In genomic region chr15:82300326-82300725, GRCh38 we compare ENCODE assay signal across 10 cellular contexts. TPM values are rescaled to one million over a fixed set of nuclear protein-coding genes. Genes with fewer than 3 reads are reported as not detected.
DNase-seq lines count a peak whose midpoint lies in the region; ATAC-seq, FAIRE-seq and TF ChIP-seq lines count a peak whose summit lies in the region.
"Not testable (repeated sequence)": the region's sequence is repeated elsewhere in the genome, so short reads cannot be mapped to it uniquely, and the experiment has no call there.
"Had no signal": no experiment of that assay in that cellular context is flagged by ENCODE, and none has a peak within 500 bp of the region (broad histone marks: within the 10 kb centered on the region; RNA-seq: fewer than 3 reads in every experiment).

No MANE protein-coding gene starts in this region.

- not testable (repeated sequence) for H3K56ac ChIP-seq in IMR-90 (ENCODE audit: extremely low read depth, insufficient read depth, low read length)

- not testable (repeated sequence) for H2BK120ac ChIP-seq in IMR-90 (ENCODE audit: low read depth, low read length)

- not testable (repeated sequence) for H3K9me3 ChIP-seq in A549; IMR-90 (ENCODE audit: control insufficient read depth, insufficient read depth, low read length); RWPE2 (ENCODE audit: severe bottlenecking); lung (ENCODE audit: control insufficient read depth in 2 of 2, insufficient read depth in 1 of 2, low read length in 1 of 2); gastrocnemius medialis

- not testable (repeated sequence) for H3K27ac ChIP-seq in A549; IMR-90 (ENCODE audit: insufficient read depth, low read length); RWPE2 (ENCODE audit: poor library complexity, severe bottlenecking)
- peak overlapping the region in 1 of 2 donors; percentile 71 for H3K27ac ChIP-seq in lung (ENCODE audit: low read depth in 1 of 2, low read length in 1 of 2)
- H3K27ac ChIP-seq in gastrocnemius medialis: peak overlapping the region in 1 of 4 donors; percentile 42

- H3K4ac ChIP-seq in IMR-90 (ENCODE audit: low read depth, low read length): not testable (repeated sequence)

- H3K14ac ChIP-seq in IMR-90 (replicated peaks; ENCODE audit: low read depth, low read length): not testable (repeated sequence)

- peak overlapping the region; percentile 29 for H3K4me3 Mint-ChIP-seq in MCF 10A (ENCODE audit: unreplicated experiment)

- not testable (repeated sequence) for TF ChIP-seq RAD21 in A549 (conservative IDR thresholded peaks at IDR 0.05 in 1 of 2, IDR thresholded peaks at IDR 0.05 in 1 of 2); IMR-90 (IDR thresholded peaks at IDR 0.05; ENCODE audit: low read length)

- intact Hi-C loops in IMR-90 (cut with micrococcal nuclease); MCF 10A (cut with micrococcal nuclease); left cardiac atrium (cut with DNase I); gastrocnemius medialis (cut with DNase I; ENCODE audit: low total_unique reads): not testable (repeated sequence)

- POLR2A ChIA-PET in A549 (lab: Yijun Ruan, JAX); IMR-90 (lab: Charles Lee; ENCODE audit: unreplicated experiment); MCF 10A (lab: Yijun Ruan, JAX): not testable (repeated sequence)

- H3K27me3 ChIP-seq in IMR-90 (ENCODE audit: control insufficient read depth, insufficient read depth, low read length): peaks cover 16% of the 10 kb centered on the region
- not testable (repeated sequence) for H3K27me3 ChIP-seq in RWPE2 (ENCODE audit: insufficient read depth, poor library complexity, severe bottlenecking); lung (ENCODE audit: control insufficient read depth, insufficient read depth); gastrocnemius medialis

- TF ChIP-seq EP300 in A549 (IDR thresholded peaks at IDR 0.05): not testable (repeated sequence)

- not testable (repeated sequence) for H2AFZ ChIP-seq in IMR-90 (replicated peaks; ENCODE audit: low read length, poor library complexity)

- not testable (repeated sequence) for FAIRE-seq in A549 (lab: Jason Lieb, UNC)

- not testable (repeated sequence) for H4K8ac ChIP-seq in IMR-90 (ENCODE audit: low read depth in 2 of 2, low read length in 2 of 2)

- H3K18ac ChIP-seq in IMR-90 (ENCODE audit: low read depth, low read length): not testable (repeated sequence)

- H4K91ac ChIP-seq in IMR-90 (ENCODE audit: insufficient read depth, low read depth, low read length): not testable (repeated sequence)

- H3K4me2 ChIP-seq in A549; IMR-90 (ENCODE audit: low read depth, low read length): not testable (repeated sequence)

- not testable (repeated sequence) for H3K36me3 Mint-ChIP-seq in MCF 10A (ENCODE audit: insufficient read depth, unreplicated experiment)

- not testable (repeated sequence) for H4K5ac ChIP-seq in IMR-90 (ENCODE audit: low read depth, low read length)

- not testable (repeated sequence) for TF ChIP-seq POLR2A in A549 (IDR thresholded peaks at IDR 0.05; ENCODE audit: low read length); IMR-90 (IDR thresholded peaks at IDR 0.05; ENCODE audit: low read depth, low read length); gastrocnemius medialis (IDR thresholded peaks at IDR 0.05)

- ATAC-seq in A549: peak; percentile 19 to 39; a peak in 4 of 6 replicates
- ATAC-seq in IMR-90 (ENCODE audit: low read depth): peak; percentile 79
- peak; percentile 75 for ATAC-seq in RWPE2 (ENCODE audit: low read depth)
- ATAC-seq in left cardiac atrium: peak; percentile 77 to 90
- not testable (repeated sequence) for ATAC-seq in lung (ENCODE audit: insufficient read depth, low FRiP score)
- ATAC-seq in gastrocnemius medialis: peak; percentile 33 to 79

- H3K27me3 Mint-ChIP-seq in MCF 10A (ENCODE audit: insufficient read depth, unreplicated experiment): not testable (repeated sequence)

- not testable (repeated sequence) for TF ChIP-seq CTCF in A549 (IDR thresholded peaks at IDR 0.05); IMR-90 (conservative IDR thresholded peaks at IDR 0.05; ENCODE audit: low read depth, low read length); RWPE2 (IDR thresholded peaks at IDR 0.05; ENCODE audit: poor library complexity, severe bottlenecking); MCF 10A (IDR thresholded peaks at IDR 0.05; ENCODE audit: unreplicated experiment); fibroblast of the aortic adventitia (IDR thresholded peaks at IDR 0.05; ENCODE audit: insufficient read depth, low read length); lung (IDR thresholded peaks at IDR 0.05; ENCODE audit: control extremely low read depth, extremely low read depth); gastrocnemius medialis (IDR thresholded peaks at IDR 0.05 in 4 of 5, conservative IDR thresholded peaks at IDR 0.05 in 1 of 5)

- not testable (repeated sequence) for H2BK20ac ChIP-seq in IMR-90 (ENCODE audit: low read depth, low read length)

- not testable (repeated sequence) for H3K9me3 Mint-ChIP-seq in MCF 10A (ENCODE audit: unreplicated experiment)

- peaks cover 15% of the 10 kb centered on the region for H3K4me1 Mint-ChIP-seq in MCF 10A (ENCODE audit: insufficient read depth, unreplicated experiment)

- H3K36me3 ChIP-seq in IMR-90 (ENCODE audit: control insufficient read depth, insufficient read depth, low read length); RWPE2 (ENCODE audit: low read depth); lung (ENCODE audit: control insufficient read depth in 2 of 2, insufficient read depth in 2 of 2, low read length in 2 of 2); gastrocnemius medialis: not testable (repeated sequence)

- H3K9me1 ChIP-seq in IMR-90 (ENCODE audit: insufficient read depth, low read length): not testable (repeated sequence)

- not testable (repeated sequence) for H2AK5ac ChIP-seq in IMR-90 (ENCODE audit: low read depth, low read length)

- 44% methylated on average over 6 of the region's 6 CpGs for WGBS in A549 (ENCODE audit: missing lambda C conversion rate)
- no CpG with 5 or more reads among the region's 6 CpGs for WGBS in IMR-90 (ENCODE audit: extremely low coverage in 2 of 2, insufficient read length in 1 of 2), 2 experiments
- WGBS in lung, 2 donors: 76 to 82% methylated on average over 6 of the region's 6 CpGs

- not testable (repeated sequence) for H3K79me1 ChIP-seq in IMR-90 (ENCODE audit: low read depth in 1 of 2, low read length in 2 of 2)

- H2BK15ac ChIP-seq in IMR-90 (ENCODE audit: low read depth, low read length): not testable (repeated sequence)

- dilution Hi-C loops in IMR-90 (cut with HindIII; ENCODE audit: low sequenced_read_pairs, unreplicated experiment): not testable (repeated sequence)

- not testable (repeated sequence) for BruUV-seq in IMR-90 (replicated peaks; lab: Mats Ljungman, UMichigan); MCF 10A (replicated peaks; lab: Mats Ljungman, UMichigan)

- not testable (repeated sequence) for H3K4me1 ChIP-seq in A549; IMR-90 (ENCODE audit: control insufficient read depth, insufficient read depth, low read length); RWPE2 (ENCODE audit: insufficient read depth, poor library complexity, severe bottlenecking); lung (ENCODE audit: control insufficient read depth in 2 of 2, insufficient read depth in 2 of 2, low read length in 2 of 2); gastrocnemius medialis

- not testable (repeated sequence) for H3K4me3 ChIP-seq in A549; IMR-90 (ENCODE audit: insufficient read depth, low read depth, low read length); RWPE2 (ENCODE audit: severe bottlenecking); fibroblast of the aortic adventitia (ENCODE audit: low read depth, low read length); lung; gastrocnemius medialis

- H3K9ac ChIP-seq in IMR-90 (ENCODE audit: low read depth, low read length): not testable (repeated sequence)

- not testable (repeated sequence) for DNase-seq in A549 (ENCODE audit: low read depth in 1 of 2, low spot score in 1 of 2); IMR-90; RWPE2 (ENCODE audit: low spot score); MCF 10A (ENCODE audit: unreplicated experiment); gastrocnemius medialis
- DNase-seq in fibroblast of the aortic adventitia (ENCODE audit: low read depth) (peak; percentile 4), left cardiac atrium (peak; percentile 37), lung (ENCODE audit: low spot score) (peak; percentile 27)

- H3K27ac Mint-ChIP-seq in MCF 10A (ENCODE audit: low read depth, unreplicated experiment): peak overlapping the region; percentile 78

- not testable (repeated sequence) for H4K20me1 ChIP-seq in IMR-90 (ENCODE audit: insufficient read depth, low read length)

- H2BK5ac ChIP-seq in IMR-90 (ENCODE audit: low read depth, low read length, poor library complexity, severe bottlenecking): not testable (repeated sequence)

- CTCF ChIA-PET in A549 (lab: Yijun Ruan, JAX); IMR-90 (lab: Yijun Ruan, JAX); MCF 10A (lab: Yijun Ruan, JAX): not testable (repeated sequence)

- in situ Hi-C loops in IMR-90 (cut with MboI; ENCODE audit: low sequenced_read_pairs); gastrocnemius medialis (cut with MboI; ENCODE audit: low sequenced_read_pairs in 4 of 4): not testable (repeated sequence)

- not testable (repeated sequence) for H2AK9ac ChIP-seq in IMR-90 (replicated peaks; ENCODE audit: low read depth, low read length, poor library complexity)

- H3K23ac ChIP-seq in IMR-90 (ENCODE audit: low read depth, low read length): not testable (repeated sequence)

RNA-seq across cellular contexts. Expression of gene SAXO2, which starts 37.7 kb away (rescaled TPM):
- polyA plus RNA-seq in A549 (2011; rRNA removed) (1.1 and 4.5 TPM in 2 replicates), A549 (2017; fragmentation: RNase III; extraction: RNeasy Plus Mini Kit Qiagen cat#74134 plus additional on column Dnase treatment) (1.8 to 2.5 TPM (median 2.2 TPM) in 3 replicates), IMR-90 (2012; rRNA removed) (0.14 and 0.42 TPM in 2 replicates), lung (10 to 100 TPM in 1 of 2 donors, 1 to 10 TPM in 1; 5.9 to 13.5 TPM)
- 1.6 and 2.6 TPM in 2 replicates for polyA plus RNA-seq in A549 (2012; cell fraction: cytosol; rRNA removed)
- 2.5 and 2.8 TPM in 2 replicates for polyA plus RNA-seq in A549 (2012; cell fraction: nucleus; rRNA removed)
- 0.37 and 5.2 TPM in 2 replicates for polyA minus RNA-seq in A549 (2011; rRNA and poly(A)+ RNA removed)
- total RNA-seq in IMR-90 (2012; rRNA removed) (0.28 TPM in 1 of 2 replicates, not detected in the other), MCF 10A (2022) (3.9 and 4.2 TPM in 2 replicates), fibroblast of the aortic adventitia (ENCODE audit: low replicate concordance) (0.25 and 1.4 TPM in 2 replicates), left cardiac atrium (1 to 10 TPM; 2.7 to 3.1 TPM), lung (10 to 100 TPM; 45.7 to 54.0 TPM), gastrocnemius medialis (1 to 10 TPM in 2 of 4 donors, not detected in 2; 2.0 to 2.2 TPM)
- 0.02 and 0.33 TPM in 2 replicates for polyA plus RNA-seq in IMR-90 (2012; cell fraction: cytosol; rRNA removed)
- 0.42 and 1.0 TPM in 2 replicates for polyA plus RNA-seq in IMR-90 (2012; cell fraction: nucleus; rRNA removed; ENCODE audit: low replicate concordance)
- total RNA-seq: CD4-positive, CD25-positive, alpha-beta regulatory T cell had no signal

RNA-seq across cellular contexts. Expression of gene EFL1, which starts 37.8 kb away (rescaled TPM):
- polyA plus RNA-seq in A549 (2011; rRNA removed) (42.3 and 42.5 TPM in 2 replicates), A549 (2017; fragmentation: RNase III; extraction: RNeasy Plus Mini Kit Qiagen cat#74134 plus additional on column Dnase treatment) (19.4 to 21.2 TPM (median 20.0 TPM) in 3 replicates), IMR-90 (2012; rRNA removed) (8.7 and 10.1 TPM in 2 replicates), lung (1 to 10 TPM; 4.1 to 8.7 TPM)
- 8.8 and 9.0 TPM in 2 replicates for polyA plus RNA-seq in A549 (2012; cell fraction: cytosol; rRNA removed)
- 6.1 and 8.5 TPM in 2 replicates for polyA plus RNA-seq in A549 (2012; cell fraction: nucleus; rRNA removed)
- polyA minus RNA-seq in A549 (2011; rRNA and poly(A)+ RNA removed): 41.0 and 44.1 TPM in 2 replicates
- total RNA-seq in IMR-90 (2012; rRNA removed) (24.6 and 27.8 TPM in 2 replicates), MCF 10A (2022) (41.0 and 44.7 TPM in 2 replicates), fibroblast of the aortic adventitia (ENCODE audit: low replicate concordance) (18.6 and 36.7 TPM in 2 replicates), left cardiac atrium (10 to 100 TPM; 10.5 to 11.7 TPM), lung (10 to 100 TPM; 14.4 to 22.9 TPM), gastrocnemius medialis (10 to 100 TPM; 12.9 to 25.1 (median 15.2) TPM)
- polyA plus RNA-seq in IMR-90 (2012; cell fraction: cytosol; rRNA removed): 2.4 and 3.1 TPM in 2 replicates
- 1.2 and 7.8 TPM in 2 replicates for polyA plus RNA-seq in IMR-90 (2012; cell fraction: nucleus; rRNA removed; ENCODE audit: low replicate concordance)

RNA-seq across cellular contexts. Expression of gene GOLGA6L10, which starts 48.9 kb away (rescaled TPM):
- 0.74 and 0.84 TPM in 2 replicates for polyA plus RNA-seq in A549 (2011; rRNA removed)
- polyA plus RNA-seq in A549 (2012; cell fraction: cytosol; rRNA removed): 0.41 and 0.93 TPM in 2 replicates
- 2.0 and 2.2 TPM in 2 replicates for polyA plus RNA-seq in A549 (2012; cell fraction: nucleus; rRNA removed)
- polyA plus RNA-seq in A549 (2017; fragmentation: RNase III; extraction: RNeasy Plus Mini Kit Qiagen cat#74134 plus additional on column Dnase treatment): 0.62 to 1.1 TPM (median 0.98 TPM) in 3 replicates
- 0.24 TPM in 1 of 2 replicates, not detected in the other for polyA minus RNA-seq in A549 (2011; rRNA and poly(A)+ RNA removed)
- total RNA-seq in IMR-90 (2012; rRNA removed): under 0.01 and 0.28 TPM in 2 replicates
- 0.62 and 0.79 TPM in 2 replicates for polyA plus RNA-seq in IMR-90 (2012; rRNA removed)
- polyA plus RNA-seq in IMR-90 (2012; cell fraction: cytosol; rRNA removed): 0.06 and 0.11 TPM in 2 replicates
- polyA plus RNA-seq in IMR-90 (2012; cell fraction: nucleus; rRNA removed; ENCODE audit: low replicate concordance): 4.7 and 8.7 TPM in 2 replicates
- total RNA-seq in MCF 10A (2022): 1.9 and 2.6 TPM in 2 replicates
- total RNA-seq in fibroblast of the aortic adventitia (ENCODE audit: low replicate concordance): 0.45 and 0.49 TPM in 2 replicates
- total RNA-seq in left cardiac atrium: under 1 TPM; 0.15 to 0.34 TPM
- total RNA-seq in lung: 1 to 10 TPM; 2.6 to 7.0 TPM
- 1 to 10 TPM in 1 of 2 donors, under 1 TPM in 1; 0.63 to 2.8 TPM for polyA plus RNA-seq in lung
- total RNA-seq in gastrocnemius medialis: 1 to 10 TPM in 1 of 4 donors, under 1 TPM in 3; 0.41 to 1.5 (median 0.46) TPM
- total RNA-seq: HT-29 had no signal
